ENCODE assay signal across 1 cellular context in genomic region chr2:69385443-69386151, GRCh38.
TF ChIP-seq lines count a peak whose summit lies in the region.

No MANE protein-coding gene starts in this region.

TF ChIP-seq in K562, 482 proteins besides CTCF, POLR2A, EP300 and RAD21 (continued from another document and continues in another):
- TF ChIP-seq FOXJ2 (tag; IDR thresholded peaks at IDR 0.05), result no peak
- TF ChIP-seq PHF8 (IDR thresholded peaks at IDR 0.05; ENCODE audit: borderline replicate concordance, low read length), result no peak
- no peak for TF ChIP-seq PRDM10 (IDR thresholded peaks at IDR 0.05; ENCODE audit: partially characterized antibody)
- no peak for TF ChIP-seq CTCFL (IDR thresholded peaks at IDR 0.05; ENCODE audit: borderline replicate concordance, insufficient read depth, low read depth, low read length, poor library complexity, severe bottlenecking)
- no peak for TF ChIP-seq SIN3B (IDR thresholded peaks at IDR 0.05; ENCODE audit: low read depth)
- TF ChIP-seq ZNF347 (CRISPR knock-in tag; IDR thresholded peaks at IDR 0.05; ENCODE audit: low read depth), result no peak
- 0 out of 2 replicates have a peak, but pooled peaks have one; percentile 14 for TF ChIP-seq CREB3L1 (IDR thresholded peaks at IDR 0.05; ENCODE audit: borderline replicate concordance, low read depth)
- no peak for TF ChIP-seq PHTF2 (CRISPR knock-in tag; IDR thresholded peaks at IDR 0.05)
- TF ChIP-seq ATF3 (IDR thresholded peaks at IDR 0.05), result peak; percentile 92
- no peak for TF ChIP-seq ATF3 (CRISPR knock-in tag; conservative IDR thresholded peaks at IDR 0.05)
- no peak for TF ChIP-seq SNAPC5 (CRISPR knock-in tag; IDR thresholded peaks at IDR 0.05)
- TF ChIP-seq NR0B1 (IDR thresholded peaks at IDR 0.05; ENCODE audit: partially characterized antibody), result no peak
- TF ChIP-seq ZBTB34 (CRISPR knock-in tag; IDR thresholded peaks at IDR 0.05), result no peak
- no peak for TF ChIP-seq HNRNPLL (IDR thresholded peaks at IDR 0.05; ENCODE audit: low read depth, low read length, poor library complexity, severe bottlenecking)
- TF ChIP-seq E2F8 (IDR thresholded peaks at IDR 0.05; ENCODE audit: low read depth, partially characterized antibody), result peak; percentile 34
- 0 out of 2 replicates have a peak, but pooled peaks have one; percentile 47 for TF ChIP-seq AFF4 (CRISPR knock-in tag; IDR thresholded peaks at IDR 0.05)
- no peak for TF ChIP-seq ATF1 (CRISPR knock-in tag; IDR thresholded peaks at IDR 0.05)
- peak; percentile 63 for TF ChIP-seq ATF1 (tag; IDR thresholded peaks at IDR 0.05)
- TF ChIP-seq RBFOX2 (IDR thresholded peaks at IDR 0.05; ENCODE audit: low read depth, low read length), result peak; percentile 42
- no peak for TF ChIP-seq NCOA2 (IDR thresholded peaks at IDR 0.05; ENCODE audit: partially characterized antibody in 2 of 2)
- no peak for TF ChIP-seq SNIP1 (IDR thresholded peaks at IDR 0.05; ENCODE audit: low read depth)
- TF ChIP-seq E2F1 (CRISPR knock-in tag; IDR thresholded peaks at IDR 0.05), result no peak
- no peak for TF ChIP-seq E2F4 (CRISPR knock-in tag; IDR thresholded peaks at IDR 0.05; ENCODE audit: low read depth)
- no peak for TF ChIP-seq NR1H2 (CRISPR knock-in tag; IDR thresholded peaks at IDR 0.05)
- no peak for TF ChIP-seq RUNX1 (IDR thresholded peaks at IDR 0.05; ENCODE audit: low read depth)
- TF ChIP-seq BRCA1 (IDR thresholded peaks at IDR 0.05), result no peak
- TF ChIP-seq BRCA1 (CRISPR knock-in tag; IDR thresholded peaks at IDR 0.05), result no peak
- no peak for TF ChIP-seq PATZ1 (CRISPR knock-in tag; IDR thresholded peaks at IDR 0.05; ENCODE audit: borderline replicate concordance)
- peak; percentile 80 for TF ChIP-seq POLR2B (IDR thresholded peaks at IDR 0.05; ENCODE audit: low read depth, partially characterized antibody)
- TF ChIP-seq HEY1 (CRISPR knock-in tag; IDR thresholded peaks at IDR 0.05; ENCODE audit: borderline replicate concordance), result no peak
- TF ChIP-seq PHF20 (IDR thresholded peaks at IDR 0.05; ENCODE audit: partially characterized antibody), result no peak
